1 cellular context compared by ENCODE assay signal in genomic region chrX:41441934-41442823, GRCh38.
TF ChIP-seq lines count a peak whose summit lies in the region.

No MANE protein-coding gene starts in this region.

TF ChIP-seq in H1, 55 proteins besides CTCF, POLR2A, EP300 and RAD21 (continued from another document):
- TF ChIP-seq, protein P1, sequence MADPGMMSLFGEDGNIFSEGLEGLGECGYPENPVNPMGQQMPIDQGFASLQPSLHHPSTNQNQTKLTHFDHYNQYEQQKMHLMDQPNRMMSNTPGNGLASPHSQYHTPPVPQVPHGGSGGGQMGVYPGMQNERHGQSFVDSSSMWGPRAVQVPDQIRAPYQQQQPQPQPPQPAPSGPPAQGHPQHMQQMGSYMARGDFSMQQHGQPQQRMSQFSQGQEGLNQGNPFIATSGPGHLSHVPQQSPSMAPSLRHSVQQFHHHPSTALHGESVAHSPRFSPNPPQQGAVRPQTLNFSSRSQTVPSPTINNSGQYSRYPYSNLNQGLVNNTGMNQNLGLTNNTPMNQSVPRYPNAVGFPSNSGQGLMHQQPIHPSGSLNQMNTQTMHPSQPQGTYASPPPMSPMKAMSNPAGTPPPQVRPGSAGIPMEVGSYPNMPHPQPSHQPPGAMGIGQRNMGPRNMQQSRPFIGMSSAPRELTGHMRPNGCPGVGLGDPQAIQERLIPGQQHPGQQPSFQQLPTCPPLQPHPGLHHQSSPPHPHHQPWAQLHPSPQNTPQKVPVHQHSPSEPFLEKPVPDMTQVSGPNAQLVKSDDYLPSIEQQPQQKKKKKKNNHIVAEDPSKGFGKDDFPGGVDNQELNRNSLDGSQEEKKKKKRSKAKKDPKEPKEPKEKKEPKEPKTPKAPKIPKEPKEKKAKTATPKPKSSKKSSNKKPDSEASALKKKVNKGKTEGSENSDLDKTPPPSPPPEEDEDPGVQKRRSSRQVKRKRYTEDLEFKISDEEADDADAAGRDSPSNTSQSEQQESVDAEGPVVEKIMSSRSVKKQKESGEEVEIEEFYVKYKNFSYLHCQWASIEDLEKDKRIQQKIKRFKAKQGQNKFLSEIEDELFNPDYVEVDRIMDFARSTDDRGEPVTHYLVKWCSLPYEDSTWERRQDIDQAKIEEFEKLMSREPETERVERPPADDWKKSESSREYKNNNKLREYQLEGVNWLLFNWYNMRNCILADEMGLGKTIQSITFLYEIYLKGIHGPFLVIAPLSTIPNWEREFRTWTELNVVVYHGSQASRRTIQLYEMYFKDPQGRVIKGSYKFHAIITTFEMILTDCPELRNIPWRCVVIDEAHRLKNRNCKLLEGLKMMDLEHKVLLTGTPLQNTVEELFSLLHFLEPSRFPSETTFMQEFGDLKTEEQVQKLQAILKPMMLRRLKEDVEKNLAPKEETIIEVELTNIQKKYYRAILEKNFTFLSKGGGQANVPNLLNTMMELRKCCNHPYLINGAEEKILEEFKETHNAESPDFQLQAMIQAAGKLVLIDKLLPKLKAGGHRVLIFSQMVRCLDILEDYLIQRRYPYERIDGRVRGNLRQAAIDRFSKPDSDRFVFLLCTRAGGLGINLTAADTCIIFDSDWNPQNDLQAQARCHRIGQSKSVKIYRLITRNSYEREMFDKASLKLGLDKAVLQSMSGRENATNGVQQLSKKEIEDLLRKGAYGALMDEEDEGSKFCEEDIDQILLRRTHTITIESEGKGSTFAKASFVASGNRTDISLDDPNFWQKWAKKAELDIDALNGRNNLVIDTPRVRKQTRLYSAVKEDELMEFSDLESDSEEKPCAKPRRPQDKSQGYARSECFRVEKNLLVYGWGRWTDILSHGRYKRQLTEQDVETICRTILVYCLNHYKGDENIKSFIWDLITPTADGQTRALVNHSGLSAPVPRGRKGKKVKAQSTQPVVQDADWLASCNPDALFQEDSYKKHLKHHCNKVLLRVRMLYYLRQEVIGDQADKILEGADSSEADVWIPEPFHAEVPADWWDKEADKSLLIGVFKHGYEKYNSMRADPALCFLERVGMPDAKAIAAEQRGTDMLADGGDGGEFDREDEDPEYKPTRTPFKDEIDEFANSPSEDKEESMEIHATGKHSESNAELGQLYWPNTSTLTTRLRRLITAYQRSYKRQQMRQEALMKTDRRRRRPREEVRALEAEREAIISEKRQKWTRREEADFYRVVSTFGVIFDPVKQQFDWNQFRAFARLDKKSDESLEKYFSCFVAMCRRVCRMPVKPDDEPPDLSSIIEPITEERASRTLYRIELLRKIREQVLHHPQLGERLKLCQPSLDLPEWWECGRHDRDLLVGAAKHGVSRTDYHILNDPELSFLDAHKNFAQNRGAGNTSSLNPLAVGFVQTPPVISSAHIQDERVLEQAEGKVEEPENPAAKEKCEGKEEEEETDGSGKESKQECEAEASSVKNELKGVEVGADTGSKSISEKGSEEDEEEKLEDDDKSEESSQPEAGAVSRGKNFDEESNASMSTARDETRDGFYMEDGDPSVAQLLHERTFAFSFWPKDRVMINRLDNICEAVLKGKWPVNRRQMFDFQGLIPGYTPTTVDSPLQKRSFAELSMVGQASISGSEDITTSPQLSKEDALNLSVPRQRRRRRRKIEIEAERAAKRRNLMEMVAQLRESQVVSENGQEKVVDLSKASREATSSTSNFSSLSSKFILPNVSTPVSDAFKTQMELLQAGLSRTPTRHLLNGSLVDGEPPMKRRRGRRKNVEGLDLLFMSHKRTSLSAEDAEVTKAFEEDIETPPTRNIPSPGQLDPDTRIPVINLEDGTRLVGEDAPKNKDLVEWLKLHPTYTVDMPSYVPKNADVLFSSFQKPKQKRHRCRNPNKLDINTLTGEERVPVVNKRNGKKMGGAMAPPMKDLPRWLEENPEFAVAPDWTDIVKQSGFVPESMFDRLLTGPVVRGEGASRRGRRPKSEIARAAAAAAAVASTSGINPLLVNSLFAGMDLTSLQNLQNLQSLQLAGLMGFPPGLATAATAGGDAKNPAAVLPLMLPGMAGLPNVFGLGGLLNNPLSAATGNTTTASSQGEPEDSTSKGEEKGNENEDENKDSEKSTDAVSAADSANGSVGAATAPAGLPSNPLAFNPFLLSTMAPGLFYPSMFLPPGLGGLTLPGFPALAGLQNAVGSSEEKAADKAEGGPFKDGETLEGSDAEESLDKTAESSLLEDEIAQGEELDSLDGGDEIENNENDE (IDR thresholded peaks at IDR 0.05; ENCODE audit: insufficient replicate concordance, low read length) = no peak
- TF ChIP-seq FOSL1 (IDR thresholded peaks at IDR 0.05; ENCODE audit: insufficient read depth, low read depth, low read length) (no peak), SP4 (IDR thresholded peaks at IDR 0.05; ENCODE audit: low read length) (no peak), JUN (IDR thresholded peaks at IDR 0.05; ENCODE audit: low read depth, low read length) (no peak), KDM5A (IDR thresholded peaks at IDR 0.05; ENCODE audit: low read length) (no peak), KDM1A (IDR thresholded peaks at IDR 0.05; ENCODE audit: borderline replicate concordance, low read length) (no peak), TAF7 (optimal IDR thresholded peaks at IDR 0.05; ENCODE audit: borderline replicate concordance, low read depth, low read length) (no peak), ASH2L (IDR thresholded peaks at IDR 0.05; ENCODE audit: low read length) (peak; percentile 52), PHF8 (conservative IDR thresholded peaks at IDR 0.05; ENCODE audit: low read depth, low read length) (no peak), RXRA (IDR thresholded peaks at IDR 0.05; ENCODE audit: insufficient read depth, low read depth, low read length) (no peak), HDAC2 (IDR thresholded peaks at IDR 0.05; ENCODE audit: borderline replicate concordance in 1 of 2, low read depth in 2 of 2, low read length in 2 of 2) (no peak), GTF2F1 (IDR thresholded peaks at IDR 0.05; ENCODE audit: borderline replicate concordance, low read depth, low read length) (no peak), CTBP2 (IDR thresholded peaks at IDR 0.05; ENCODE audit: borderline replicate concordance, insufficient read depth, insufficient read length, low read length) (no peak), CEBPB (IDR thresholded peaks at IDR 0.05; ENCODE audit: low read depth, low read length) (peak; percentile 54), KDM4A (IDR thresholded peaks at IDR 0.05; ENCODE audit: low read depth, low read length, severe bottlenecking) (peak; percentile 36)
TF ChIP-seq in H1: peak in this region for 3.
